Comparison of ENCODE assay signal across 30 cellular contexts in the genomic region with DNA sequence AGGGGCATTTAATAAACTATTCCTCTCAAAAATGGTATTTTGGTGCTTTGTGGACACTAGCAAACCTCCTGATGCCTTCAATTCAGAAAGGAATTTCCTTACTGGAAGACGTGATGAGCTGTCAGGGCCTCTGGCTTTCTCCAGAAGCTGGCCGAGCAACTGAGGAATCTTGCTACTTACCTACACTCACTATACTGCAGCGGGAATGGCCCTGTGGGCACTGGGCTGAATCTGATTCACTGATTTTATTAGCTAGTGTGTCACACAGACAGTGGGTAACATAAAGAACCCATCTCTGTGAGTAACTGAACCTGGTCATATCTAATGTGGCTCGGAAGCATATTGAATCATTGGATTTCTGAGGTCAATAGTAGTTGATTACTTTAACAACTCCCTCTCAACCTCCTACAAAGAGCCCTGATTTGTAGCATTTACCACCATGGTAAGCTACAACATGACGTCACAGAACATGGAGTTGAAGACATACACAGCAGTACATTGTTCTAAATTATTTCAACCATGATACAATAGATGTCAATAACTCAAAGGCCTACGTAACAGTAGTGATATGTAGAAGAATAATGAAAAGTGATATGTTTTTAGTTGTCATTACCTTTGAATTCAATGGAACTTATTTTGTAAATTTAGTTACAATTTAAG.
DNase-seq lines count a peak whose midpoint lies in the region; ATAC-seq, FAIRE-seq and TF ChIP-seq lines count a peak whose summit lies in the region.
"Had no signal": no experiment of that assay in that cellular context is flagged by ENCODE, and none has a peak within 500 bp of the region (broad histone marks: within the 10 kb centered on the region; RNA-seq: fewer than 3 reads in every experiment).

No MANE protein-coding gene starts in this region.

- no TSS peak for BruUV-seq in mammary epithelial cell (replicated peaks; lab: Mats Ljungman, UMichigan)

- TF ChIP-seq CTCF in mammary epithelial cell (conservative IDR thresholded peaks at IDR 0.05 in 1 of 2, IDR thresholded peaks at IDR 0.05 in 1 of 2; ENCODE audit: extremely low read depth in 1 of 2, insufficient read depth in 1 of 2, low read depth in 1 of 2, low read length in 2 of 2) (no peak), breast epithelium (IDR thresholded peaks at IDR 0.05) (no peak)

- no peak overlapping the region for H3K9ac ChIP-seq in mammary epithelial cell (ENCODE audit: insufficient read depth, low read length)

- no peak for TF ChIP-seq POLR2A in breast epithelium (IDR thresholded peaks at IDR 0.05)

- CTCF ChIA-PET in mammary epithelial cell (lab: Charles Lee; ENCODE audit: low non-redundant PET): no interaction called here

- ATAC-seq in HG03442 (IDR thresholded peaks at IDR 0.05; ENCODE audit: unreplicated experiment) (no peak), GM18867 (IDR thresholded peaks at IDR 0.05; ENCODE audit: unreplicated experiment) (no peak), HG03469 (IDR thresholded peaks at IDR 0.05; ENCODE audit: unreplicated experiment) (no peak)
- ATAC-seq: activated CD4-positive, alpha-beta T cell treated with anti-CD3 and anti-CD28 coated beads for 36 hours; activated naive CD4-positive, alpha-beta T cell treated with anti-CD3 and anti-CD28 coated beads, Interleukin-2, amount 50 U/mL, for 72 hours; left ventricle myocardium superior had no signal

- peak overlapping the region; percentile 22 for H2AFZ ChIP-seq in mammary epithelial cell (ENCODE audit: low read depth, low read length)

- H3K4me3 ChIP-seq in mammary epithelial cell (replicated peaks in 1 of 3; ENCODE audit: insufficient read depth in 1 of 3, low read depth in 2 of 3, low read length in 3 of 3) (no peak overlapping the region), breast epithelium (no peak overlapping the region)
- H3K4me3 ChIP-seq: dorsolateral prefrontal cortex, Peyer's patch, sigmoid colon, tibial nerve had no signal

- FAIRE-seq in RCC 7860 (lab: Jason Lieb, UNC): no peak
- FAIRE-seq: D721Med had no signal

- dilution Hi-C loops in mammary epithelial cell (cut with HindIII; ENCODE audit: low sequenced_read_pairs): no loop called here

- no peaks in the 10 kb centered on the region for H3K27me3 ChIP-seq in mammary epithelial cell (ENCODE audit: insufficient read depth, low read length)
- H3K27me3 ChIP-seq in breast epithelium: no peaks in the 10 kb centered on the region
- H3K27me3 ChIP-seq: brain microvascular endothelial cell, dorsolateral prefrontal cortex, neutrophil, Peyer's patch, sigmoid colon, tibial nerve had no signal

- H3K27ac ChIP-seq in mammary epithelial cell (ENCODE audit: insufficient read depth, low read depth, low read length) (no peak overlapping the region), breast epithelium (no peak overlapping the region)
- H3K27ac ChIP-seq: brain microvascular endothelial cell, dorsolateral prefrontal cortex, neutrophil, Peyer's patch, sigmoid colon, tibial nerve, VCaP had no signal

- H4K20me1 ChIP-seq in mammary epithelial cell (ENCODE audit: insufficient read depth, low read length): no peaks in the 10 kb centered on the region

- WGBS in mammary epithelial cell (ENCODE audit: low coverage, missing lambda C conversion rate): 52% methylated on average over 6 of the region's 6 CpGs

- H3K9me3 ChIP-seq in mammary epithelial cell (replicated peaks; ENCODE audit: insufficient read depth, low read length) (no peaks in the 10 kb centered on the region), breast epithelium (no peaks in the 10 kb centered on the region)
- H3K9me3 ChIP-seq: neutrophil, Peyer's patch, sigmoid colon, tibial nerve had no signal

- DNase-seq in mammary epithelial cell: peak; percentile 32
- no peak for DNase-seq in breast epithelium (ENCODE audit: low spot score in 2 of 2)
- peak; percentile 93 for DNase-seq in RCC 7860 (ENCODE audit: low spot score)
- DNase-seq in kidney glomerular epithelial cell (lab: John Stamatoyannopoulos, UW): peak; percentile 63
- DNase-seq in dedifferentiated amniotic fluid mesenchymal stem cell (ENCODE audit: extremely low spot score): no peak
- DNase-seq: 8988T; activated CD4-positive, alpha-beta T cell treated with anti-CD3 and anti-CD28 coated beads for 36 hours; activated T-cell treated with anti-CD3 and anti-CD28 coated beads for 4 hours; amygdala; brain microvascular endothelial cell; DND-41; dorsolateral prefrontal cortex; H9; immature natural killer cell; left ventricle myocardium superior; NCI-H146; NCI-H345; NCI-H774; Peyer's patch; SIG-M5; sigmoid colon; stimulated activated CD4-positive, alpha-beta T cell treated with anti-CD3 and anti-CD28 coated beads, Interleukin-4, amount 100 ng/mL, for 1 hour had no signal

- H3K79me2 ChIP-seq in mammary epithelial cell (ENCODE audit: insufficient read depth, low read length): no peaks in the 10 kb centered on the region

- peaks cover 25% of the 10 kb centered on the region for H3K4me1 ChIP-seq in mammary epithelial cell (ENCODE audit: insufficient read depth, low read length)
- no peaks in the 10 kb centered on the region for H3K4me1 ChIP-seq in breast epithelium
- H3K4me1 ChIP-seq: Peyer's patch, sigmoid colon, tibial nerve had no signal

- no peak overlapping the region for H3K4me2 ChIP-seq in mammary epithelial cell (ENCODE audit: insufficient read depth, low read depth, low read length)

- H3K36me3 ChIP-seq in mammary epithelial cell (ENCODE audit: insufficient read depth, low read length): no peaks in the 10 kb centered on the region
- no peaks in the 10 kb centered on the region for H3K36me3 ChIP-seq in breast epithelium
- H3K36me3 ChIP-seq: brain microvascular endothelial cell, Peyer's patch, sigmoid colon, tibial nerve had no signal

- intact Hi-C loops in mammary epithelial cell (cut with micrococcal nuclease) (no loop called here), breast epithelium (cut with DNase I; ENCODE audit: low total_unique reads) (no loop called here)

- in situ Hi-C loops in mammary epithelial cell (cut with MboI; ENCODE audit: low sequenced_read_pairs in 2 of 2): no loop called here

Comparison
In these comparisons a context has a peak if more than half of its experiments do, and no peak if none do; other contexts are left out.
1. DNase-seq: peak in mammary epithelial cell (single experiment), RCC 7860 (single experiment) and kidney glomerular epithelial cell (single experiment); none in breast epithelium (0 of 2) and dedifferentiated amniotic fluid mesenchymal stem cell (single experiment).